ENCODE assay signal across 22 cellular contexts in genomic region chr20:51131806-51132205, GRCh38.
"Had no signal": no experiment of that assay in that cellular context is flagged by ENCODE, and none has a peak within 500 bp of the region (broad histone marks: within the 10 kb centered on the region; RNA-seq: fewer than 3 reads in every experiment).

No MANE protein-coding gene starts in this region.

- H3K27me3 ChIP-seq: right atrium auricular region, thyroid gland had no signal

- H3K27ac ChIP-seq: coronary artery, heart left ventricle, left ventricle myocardium inferior, lower lobe of right lung, prostate gland, right atrium auricular region, stomach, thyroid gland had no signal

- ATAC-seq: heart left ventricle; lower lobe of right lung; naive thymus-derived CD8-positive, alpha-beta T cell; sciatic nerve had no signal

- H3K4me3 Mint-ChIP-seq: naive thymus-derived CD8-positive, alpha-beta T cell; nephron progenitor cell had no signal

- H3K9me3 ChIP-seq: heart left ventricle, left ventricle myocardium inferior, lower lobe of right lung, prostate gland, right atrium auricular region, stomach, thyroid gland had no signal

- H3K4me3 ChIP-seq: coronary artery, heart left ventricle, left ventricle myocardium inferior, lower lobe of right lung, prostate gland, right atrium auricular region, smooth muscle cell, stomach, thyroid gland had no signal

- H3K4me2 ChIP-seq: smooth muscle cell had no signal

- H3K27ac Mint-ChIP-seq: naive thymus-derived CD8-positive, alpha-beta T cell; nephron progenitor cell had no signal

- H3K4me1 ChIP-seq: heart left ventricle, left ventricle myocardium inferior, lower lobe of right lung, prostate gland, right atrium auricular region, thyroid gland had no signal

- H3K36me3 ChIP-seq: heart left ventricle, left ventricle myocardium inferior, lower lobe of right lung, prostate gland, right atrium auricular region, stomach, thyroid gland had no signal

- DNase-seq: effector memory CD4-positive, alpha-beta T cell; heart left ventricle; hippocampal formation; kidney glomerular epithelial cell; left ventricle myocardium inferior; lower lobe of right lung; naive thymus-derived CD8-positive, alpha-beta T cell; nephron progenitor cell; nucleus accumbens; stimulated activated CD4-positive, alpha-beta T cell treated with anti-CD3 and anti-CD28 coated beads, Interleukin-12 subunit alpha, Interleukin-12 subunit beta, amount 100 ng/mL, for 4 hours; stimulated activated CD4-positive, alpha-beta T cell treated with anti-CD3 and anti-CD28 coated beads, Interleukin-1b, Interleukin-23, amount 100 ng/mL, for 48 hours; stimulated activated CD4-positive, alpha-beta T cell treated with anti-CD3 and anti-CD28 coated beads, Interleukin-4, amount 100 ng/mL, for 1 hour; stimulated activated CD8-positive, alpha-beta memory T cell treated with anti-CD3 and anti-CD28 coated beads, Interleukin-4, amount 100 ng/mL, for 48 hours; stimulated activated naive CD4-positive, alpha-beta T cell treated with Interleukin-2 at 50 U/mL for 16 hours; stomach; thyroid gland; trophoblast cell had no signal

- H3K9me3 Mint-ChIP-seq: naive thymus-derived CD8-positive, alpha-beta T cell; nephron progenitor cell had no signal

- H3K36me3 Mint-ChIP-seq: naive thymus-derived CD8-positive, alpha-beta T cell had no signal
